ENCODE assay signal across 1 cellular context in the genomic region with DNA sequence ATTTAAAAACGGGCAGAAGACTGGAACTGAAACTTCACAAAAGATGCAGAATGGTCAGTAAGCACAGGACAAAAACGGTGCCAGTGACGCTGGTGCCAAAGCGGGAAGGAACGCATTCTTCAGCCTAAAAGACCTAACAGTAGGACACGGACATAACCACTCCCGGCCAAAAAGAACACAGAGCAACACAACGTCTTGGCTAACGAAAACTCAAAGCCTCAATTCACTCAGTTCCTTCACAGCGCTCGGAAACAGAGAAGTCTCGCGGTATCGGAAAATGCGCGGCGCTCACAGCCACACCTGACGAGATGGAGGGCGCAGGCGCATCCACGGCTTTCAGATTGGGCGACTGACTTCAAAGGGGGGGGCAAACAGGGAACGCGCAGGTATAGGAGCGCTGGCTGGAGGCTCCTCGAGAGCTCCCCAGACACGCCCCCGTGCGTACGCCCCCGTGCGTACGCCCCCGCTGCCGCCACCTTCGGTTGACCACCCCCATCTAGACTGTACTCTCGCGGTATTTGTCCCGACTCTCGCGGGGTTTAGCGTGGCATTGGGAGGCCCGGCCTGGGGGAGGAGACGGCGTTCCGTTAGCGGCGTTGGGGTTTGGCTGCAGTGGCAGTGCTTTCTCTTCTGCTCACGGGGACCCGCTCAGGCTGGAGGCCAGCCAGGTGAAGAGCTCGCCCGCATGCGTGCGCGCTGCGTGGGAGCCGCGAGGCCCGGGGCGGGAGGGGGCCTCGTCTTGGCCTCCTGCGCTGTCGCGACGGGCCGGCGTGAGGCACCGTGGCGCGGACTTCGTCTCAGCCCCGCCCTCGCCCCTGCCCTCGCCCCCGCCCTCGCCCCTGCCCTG.
TF ChIP-seq lines count a peak whose summit lies in the region.

A gene (plus strand): TSS at position 576 of the 847 bp plus-strand sequence. CDS start 321 bp downstream, outside the sequence.

TF ChIP-seq in HepG2, 621 proteins besides CTCF, POLR2A, EP300 and RAD21 (continued from another document and continues in another):
- TF ChIP-seq, protein P1, sequence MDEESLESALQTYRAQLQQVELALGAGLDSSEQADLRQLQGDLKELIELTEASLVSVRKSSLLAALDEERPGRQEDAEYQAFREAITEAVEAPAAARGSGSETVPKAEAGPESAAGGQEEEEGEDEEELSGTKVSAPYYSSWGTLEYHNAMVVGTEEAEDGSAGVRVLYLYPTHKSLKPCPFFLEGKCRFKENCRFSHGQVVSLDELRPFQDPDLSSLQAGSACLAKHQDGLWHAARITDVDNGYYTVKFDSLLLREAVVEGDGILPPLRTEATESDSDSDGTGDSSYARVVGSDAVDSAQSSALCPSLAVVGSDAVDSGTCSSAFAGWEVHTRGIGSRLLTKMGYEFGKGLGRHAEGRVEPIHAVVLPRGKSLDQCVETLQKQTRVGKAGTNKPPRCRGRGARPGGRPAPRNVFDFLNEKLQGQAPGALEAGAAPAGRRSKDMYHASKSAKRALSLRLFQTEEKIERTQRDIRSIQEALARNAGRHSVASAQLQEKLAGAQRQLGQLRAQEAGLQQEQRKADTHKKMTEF (CRISPR knock-in tag; IDR thresholded peaks at IDR 0.05): peak; percentile 61; the same call in 1 of the 2 replicates
- TF ChIP-seq, protein P2, sequence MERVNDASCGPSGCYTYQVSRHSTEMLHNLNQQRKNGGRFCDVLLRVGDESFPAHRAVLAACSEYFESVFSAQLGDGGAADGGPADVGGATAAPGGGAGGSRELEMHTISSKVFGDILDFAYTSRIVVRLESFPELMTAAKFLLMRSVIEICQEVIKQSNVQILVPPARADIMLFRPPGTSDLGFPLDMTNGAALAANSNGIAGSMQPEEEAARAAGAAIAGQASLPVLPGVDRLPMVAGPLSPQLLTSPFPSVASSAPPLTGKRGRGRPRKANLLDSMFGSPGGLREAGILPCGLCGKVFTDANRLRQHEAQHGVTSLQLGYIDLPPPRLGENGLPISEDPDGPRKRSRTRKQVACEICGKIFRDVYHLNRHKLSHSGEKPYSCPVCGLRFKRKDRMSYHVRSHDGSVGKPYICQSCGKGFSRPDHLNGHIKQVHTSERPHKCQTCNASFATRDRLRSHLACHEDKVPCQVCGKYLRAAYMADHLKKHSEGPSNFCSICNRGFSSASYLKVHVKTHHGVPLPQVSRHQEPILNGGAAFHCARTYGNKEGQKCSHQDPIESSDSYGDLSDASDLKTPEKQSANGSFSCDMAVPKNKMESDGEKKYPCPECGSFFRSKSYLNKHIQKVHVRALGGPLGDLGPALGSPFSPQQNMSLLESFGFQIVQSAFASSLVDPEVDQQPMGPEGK (CRISPR knock-in tag; IDR thresholded peaks at IDR 0.05): peak; percentile 99
- TF ChIP-seq SNAPC2 (CRISPR knock-in tag; IDR thresholded peaks at IDR 0.05) (0 out of 2 replicates have a peak, but pooled peaks have one; percentile 51), DNMT1 (CRISPR knock-in tag; IDR thresholded peaks at IDR 0.05) (peak; percentile 75), ATF1 (CRISPR knock-in tag; IDR thresholded peaks at IDR 0.05) (0 out of 2 replicates have a peak, but pooled peaks have one; percentile 32), XRCC5 (optimal IDR thresholded peaks at IDR 0.05; ENCODE audit: low read length) (peak; percentile 48), NONO (IDR thresholded peaks at IDR 0.05) (no peak), NONO (CRISPR knock-in tag; conservative IDR thresholded peaks at IDR 0.05) (peak; percentile 88), CHD2 (IDR thresholded peaks at IDR 0.05; ENCODE audit: low read depth, low read length) (peak; percentile 96), ZNF337 (CRISPR knock-in tag; IDR thresholded peaks at IDR 0.05; ENCODE audit: borderline replicate concordance, low read depth) (peak; percentile 51; the same call in 1 of the 2 replicates), JUNB (CRISPR knock-in tag; IDR thresholded peaks at IDR 0.05; ENCODE audit: borderline replicate concordance) (no peak), ZNF772 (CRISPR knock-in tag; IDR thresholded peaks at IDR 0.05) (peak; percentile 54), CREB1 (IDR thresholded peaks at IDR 0.05) (peak; percentile 61), CREB1 (CRISPR knock-in tag; IDR thresholded peaks at IDR 0.05) (peak; percentile 69), HNF4A (CRISPR knock-in tag; IDR thresholded peaks at IDR 0.05) (peak; percentile 19; the same call in 1 of the 2 replicates), RFXAP (CRISPR knock-in tag; IDR thresholded peaks at IDR 0.05; ENCODE audit: borderline replicate concordance) (0 out of 2 replicates have a peak, but pooled peaks have one; percentile 62), MEF2D (CRISPR knock-in tag; IDR thresholded peaks at IDR 0.05) (no peak; the same call in 1 of the 2 replicates), ZNF431 (CRISPR knock-in tag; IDR thresholded peaks at IDR 0.05; ENCODE audit: borderline replicate concordance, low read depth) (peak; percentile 88; the same call in 1 of the 2 replicates), SAP130 (CRISPR knock-in tag; IDR thresholded peaks at IDR 0.05; ENCODE audit: low read depth) (peak; percentile 84), ETV6 (CRISPR knock-in tag; conservative IDR thresholded peaks at IDR 0.05) (no peak), ARHGAP35 (CRISPR knock-in tag; IDR thresholded peaks at IDR 0.05; ENCODE audit: borderline replicate concordance) (peak; percentile 39; the same call in 1 of the 2 replicates), ZNF510 (CRISPR knock-in tag; IDR thresholded peaks at IDR 0.05; ENCODE audit: low read depth) (peak; percentile 71; the same call in 1 of the 2 replicates), SRSF1 (optimal IDR thresholded peaks at IDR 0.05; ENCODE audit: low read depth, low read length) (peak; percentile 95), SRY (CRISPR knock-in tag; IDR thresholded peaks at IDR 0.05) (peak; percentile 90; the same call in 1 of the 2 replicates), BORCS8-MEF2B (CRISPR knock-in tag; IDR thresholded peaks at IDR 0.05) (peak; percentile 31; the same call in 1 of the 2 replicates), NFYC (CRISPR knock-in tag; IDR thresholded peaks at IDR 0.05) (peak; percentile 72), MIER3 (CRISPR knock-in tag; IDR thresholded peaks at IDR 0.05; ENCODE audit: borderline replicate concordance) (no peak), HNF4G (IDR thresholded peaks at IDR 0.05; ENCODE audit: borderline replicate concordance, low read depth, low read length) (no peak), HNF4G (CRISPR knock-in tag; IDR thresholded peaks at IDR 0.05; ENCODE audit: borderline replicate concordance, low read depth) (no peak), CBX2 (IDR thresholded peaks at IDR 0.05; ENCODE audit: low read depth, low read length) (no peak), CBX2 (CRISPR knock-in tag; IDR thresholded peaks at IDR 0.05; ENCODE audit: low read depth) (no peak), ZNF83 (CRISPR knock-in tag; IDR thresholded peaks at IDR 0.05; ENCODE audit: borderline replicate concordance) (peak; percentile 39; the same call in 1 of the 2 replicates), TMF1 (CRISPR knock-in tag; IDR thresholded peaks at IDR 0.05; ENCODE audit: low read depth) (peak; percentile 79; the same call in 1 of the 2 replicates), ZFP82 (CRISPR knock-in tag; IDR thresholded peaks at IDR 0.05; ENCODE audit: borderline replicate concordance) (no peak)
- TF ChIP-seq, protein P3, sequence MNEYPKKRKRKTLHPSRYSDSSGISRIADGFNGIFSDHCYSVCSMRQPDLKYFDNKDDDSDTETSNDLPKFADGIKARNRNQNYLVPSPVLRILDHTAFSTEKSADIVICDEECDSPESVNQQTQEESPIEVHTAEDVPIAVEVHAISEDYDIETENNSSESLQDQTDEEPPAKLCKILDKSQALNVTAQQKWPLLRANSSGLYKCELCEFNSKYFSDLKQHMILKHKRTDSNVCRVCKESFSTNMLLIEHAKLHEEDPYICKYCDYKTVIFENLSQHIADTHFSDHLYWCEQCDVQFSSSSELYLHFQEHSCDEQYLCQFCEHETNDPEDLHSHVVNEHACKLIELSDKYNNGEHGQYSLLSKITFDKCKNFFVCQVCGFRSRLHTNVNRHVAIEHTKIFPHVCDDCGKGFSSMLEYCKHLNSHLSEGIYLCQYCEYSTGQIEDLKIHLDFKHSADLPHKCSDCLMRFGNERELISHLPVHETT (CRISPR knock-in tag; conservative IDR thresholded peaks at IDR 0.05): 0 out of 2 replicates have a peak, but pooled peaks have one; percentile 72
- TF ChIP-seq, protein P4, sequence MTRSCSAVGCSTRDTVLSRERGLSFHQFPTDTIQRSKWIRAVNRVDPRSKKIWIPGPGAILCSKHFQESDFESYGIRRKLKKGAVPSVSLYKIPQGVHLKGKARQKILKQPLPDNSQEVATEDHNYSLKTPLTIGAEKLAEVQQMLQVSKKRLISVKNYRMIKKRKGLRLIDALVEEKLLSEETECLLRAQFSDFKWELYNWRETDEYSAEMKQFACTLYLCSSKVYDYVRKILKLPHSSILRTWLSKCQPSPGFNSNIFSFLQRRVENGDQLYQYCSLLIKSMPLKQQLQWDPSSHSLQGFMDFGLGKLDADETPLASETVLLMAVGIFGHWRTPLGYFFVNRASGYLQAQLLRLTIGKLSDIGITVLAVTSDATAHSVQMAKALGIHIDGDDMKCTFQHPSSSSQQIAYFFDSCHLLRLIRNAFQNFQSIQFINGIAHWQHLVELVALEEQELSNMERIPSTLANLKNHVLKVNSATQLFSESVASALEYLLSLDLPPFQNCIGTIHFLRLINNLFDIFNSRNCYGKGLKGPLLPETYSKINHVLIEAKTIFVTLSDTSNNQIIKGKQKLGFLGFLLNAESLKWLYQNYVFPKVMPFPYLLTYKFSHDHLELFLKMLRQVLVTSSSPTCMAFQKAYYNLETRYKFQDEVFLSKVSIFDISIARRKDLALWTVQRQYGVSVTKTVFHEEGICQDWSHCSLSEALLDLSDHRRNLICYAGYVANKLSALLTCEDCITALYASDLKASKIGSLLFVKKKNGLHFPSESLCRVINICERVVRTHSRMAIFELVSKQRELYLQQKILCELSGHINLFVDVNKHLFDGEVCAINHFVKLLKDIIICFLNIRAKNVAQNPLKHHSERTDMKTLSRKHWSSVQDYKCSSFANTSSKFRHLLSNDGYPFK (CRISPR knock-in tag; IDR thresholded peaks at IDR 0.05; ENCODE audit: borderline replicate concordance): peak; percentile 87; the same call in 1 of the 2 replicates
- TF ChIP-seq, protein P5, sequence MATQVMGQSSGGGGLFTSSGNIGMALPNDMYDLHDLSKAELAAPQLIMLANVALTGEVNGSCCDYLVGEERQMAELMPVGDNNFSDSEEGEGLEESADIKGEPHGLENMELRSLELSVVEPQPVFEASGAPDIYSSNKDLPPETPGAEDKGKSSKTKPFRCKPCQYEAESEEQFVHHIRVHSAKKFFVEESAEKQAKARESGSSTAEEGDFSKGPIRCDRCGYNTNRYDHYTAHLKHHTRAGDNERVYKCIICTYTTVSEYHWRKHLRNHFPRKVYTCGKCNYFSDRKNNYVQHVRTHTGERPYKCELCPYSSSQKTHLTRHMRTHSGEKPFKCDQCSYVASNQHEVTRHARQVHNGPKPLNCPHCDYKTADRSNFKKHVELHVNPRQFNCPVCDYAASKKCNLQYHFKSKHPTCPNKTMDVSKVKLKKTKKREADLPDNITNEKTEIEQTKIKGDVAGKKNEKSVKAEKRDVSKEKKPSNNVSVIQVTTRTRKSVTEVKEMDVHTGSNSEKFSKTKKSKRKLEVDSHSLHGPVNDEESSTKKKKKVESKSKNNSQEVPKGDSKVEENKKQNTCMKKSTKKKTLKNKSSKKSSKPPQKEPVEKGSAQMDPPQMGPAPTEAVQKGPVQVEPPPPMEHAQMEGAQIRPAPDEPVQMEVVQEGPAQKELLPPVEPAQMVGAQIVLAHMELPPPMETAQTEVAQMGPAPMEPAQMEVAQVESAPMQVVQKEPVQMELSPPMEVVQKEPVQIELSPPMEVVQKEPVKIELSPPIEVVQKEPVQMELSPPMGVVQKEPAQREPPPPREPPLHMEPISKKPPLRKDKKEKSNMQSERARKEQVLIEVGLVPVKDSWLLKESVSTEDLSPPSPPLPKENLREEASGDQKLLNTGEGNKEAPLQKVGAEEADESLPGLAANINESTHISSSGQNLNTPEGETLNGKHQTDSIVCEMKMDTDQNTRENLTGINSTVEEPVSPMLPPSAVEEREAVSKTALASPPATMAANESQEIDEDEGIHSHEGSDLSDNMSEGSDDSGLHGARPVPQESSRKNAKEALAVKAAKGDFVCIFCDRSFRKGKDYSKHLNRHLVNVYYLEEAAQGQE (IDR thresholded peaks at IDR 0.05; ENCODE audit: borderline replicate concordance in 1 of 2, low read depth in 1 of 2, low read length in 2 of 2): peak in 1 of 2 experiments; percentile 66; a peak in 1 of 4 replicates
- TF ChIP-seq, protein P6, sequence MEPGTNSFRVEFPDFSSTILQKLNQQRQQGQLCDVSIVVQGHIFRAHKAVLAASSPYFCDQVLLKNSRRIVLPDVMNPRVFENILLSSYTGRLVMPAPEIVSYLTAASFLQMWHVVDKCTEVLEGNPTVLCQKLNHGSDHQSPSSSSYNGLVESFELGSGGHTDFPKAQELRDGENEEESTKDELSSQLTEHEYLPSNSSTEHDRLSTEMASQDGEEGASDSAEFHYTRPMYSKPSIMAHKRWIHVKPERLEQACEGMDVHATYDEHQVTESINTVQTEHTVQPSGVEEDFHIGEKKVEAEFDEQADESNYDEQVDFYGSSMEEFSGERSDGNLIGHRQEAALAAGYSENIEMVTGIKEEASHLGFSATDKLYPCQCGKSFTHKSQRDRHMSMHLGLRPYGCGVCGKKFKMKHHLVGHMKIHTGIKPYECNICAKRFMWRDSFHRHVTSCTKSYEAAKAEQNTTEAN (CRISPR knock-in tag; conservative IDR thresholded peaks at IDR 0.05): no peak
- TF ChIP-seq, protein P7, sequence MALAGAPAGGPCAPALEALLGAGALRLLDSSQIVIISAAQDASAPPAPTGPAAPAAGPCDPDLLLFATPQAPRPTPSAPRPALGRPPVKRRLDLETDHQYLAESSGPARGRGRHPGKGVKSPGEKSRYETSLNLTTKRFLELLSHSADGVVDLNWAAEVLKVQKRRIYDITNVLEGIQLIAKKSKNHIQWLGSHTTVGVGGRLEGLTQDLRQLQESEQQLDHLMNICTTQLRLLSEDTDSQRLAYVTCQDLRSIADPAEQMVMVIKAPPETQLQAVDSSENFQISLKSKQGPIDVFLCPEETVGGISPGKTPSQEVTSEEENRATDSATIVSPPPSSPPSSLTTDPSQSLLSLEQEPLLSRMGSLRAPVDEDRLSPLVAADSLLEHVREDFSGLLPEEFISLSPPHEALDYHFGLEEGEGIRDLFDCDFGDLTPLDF (CRISPR knock-in tag; IDR thresholded peaks at IDR 0.05): peak; percentile 64; the same call in 1 of the 2 replicates
- TF ChIP-seq, protein P8, sequence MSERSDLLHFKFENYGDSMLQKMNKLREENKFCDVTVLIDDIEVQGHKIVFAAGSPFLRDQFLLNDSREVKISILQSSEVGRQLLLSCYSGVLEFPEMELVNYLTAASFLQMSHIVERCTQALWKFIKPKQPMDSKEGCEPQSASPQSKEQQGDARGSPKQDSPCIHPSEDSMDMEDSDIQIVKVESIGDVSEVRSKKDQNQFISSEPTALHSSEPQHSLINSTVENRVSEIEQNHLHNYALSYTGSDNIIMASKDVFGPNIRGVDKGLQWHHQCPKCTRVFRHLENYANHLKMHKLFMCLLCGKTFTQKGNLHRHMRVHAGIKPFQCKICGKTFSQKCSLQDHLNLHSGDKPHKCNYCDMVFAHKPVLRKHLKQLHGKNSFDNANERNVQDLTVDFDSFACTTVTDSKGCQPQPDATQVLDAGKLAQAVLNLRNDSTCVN (CRISPR knock-in tag; IDR thresholded peaks at IDR 0.05; ENCODE audit: borderline replicate concordance): peak; percentile 25; the same call in 1 of the 2 replicates
- TF ChIP-seq, protein P9, sequence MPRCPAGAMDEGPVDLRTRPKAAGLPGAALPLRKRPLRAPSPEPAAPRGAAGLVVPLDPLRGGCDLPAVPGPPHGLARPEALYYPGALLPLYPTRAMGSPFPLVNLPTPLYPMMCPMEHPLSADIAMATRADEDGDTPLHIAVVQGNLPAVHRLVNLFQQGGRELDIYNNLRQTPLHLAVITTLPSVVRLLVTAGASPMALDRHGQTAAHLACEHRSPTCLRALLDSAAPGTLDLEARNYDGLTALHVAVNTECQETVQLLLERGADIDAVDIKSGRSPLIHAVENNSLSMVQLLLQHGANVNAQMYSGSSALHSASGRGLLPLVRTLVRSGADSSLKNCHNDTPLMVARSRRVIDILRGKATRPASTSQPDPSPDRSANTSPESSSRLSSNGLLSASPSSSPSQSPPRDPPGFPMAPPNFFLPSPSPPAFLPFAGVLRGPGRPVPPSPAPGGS (CRISPR knock-in tag; IDR thresholded peaks at IDR 0.05): peak; percentile 28; the same call in 1 of the 2 replicates
